In the genomic region with DNA sequence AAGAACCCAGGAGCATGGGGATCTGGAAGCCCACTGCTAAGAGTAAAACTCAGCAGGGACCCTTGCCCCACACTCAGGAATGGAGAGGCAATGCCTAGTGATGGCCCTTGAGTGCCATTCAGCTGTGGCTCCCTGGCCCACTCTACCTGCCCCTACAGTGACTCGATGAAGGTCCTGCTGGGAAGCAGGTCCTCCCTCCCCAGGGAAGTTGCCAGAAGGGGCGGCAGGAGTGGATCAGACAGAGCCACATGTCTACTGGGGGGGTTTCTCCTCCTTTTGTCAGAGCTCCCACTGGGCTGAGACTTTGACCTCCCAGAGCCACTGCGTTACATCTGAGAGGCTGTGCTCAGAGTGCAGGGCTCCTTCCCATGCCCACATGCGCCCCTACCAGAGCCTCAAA, we compare ENCODE assay signal across 8 cellular contexts. TPM values are rescaled to one million over a fixed set of nuclear protein-coding genes. Genes with fewer than 3 reads are reported as not detected.
DNase-seq lines count a peak whose midpoint lies in the region; ATAC-seq and TF ChIP-seq lines count a peak whose summit lies in the region.

No MANE protein-coding gene starts in this region.

- no peak for TF ChIP-seq POLR2A in transverse colon (IDR thresholded peaks at IDR 0.05)

- H3K27me3 ChIP-seq in transverse colon: no peaks in the 10 kb centered on the region

- peak overlapping the region in 1 of 4 donors; percentile 70 for H3K4me3 ChIP-seq in transverse colon

- H3K9me3 Mint-ChIP-seq in activated naive CD4-positive, alpha-beta T cell treated with anti-CD3 and anti-CD28 coated beads, Interleukin-2, amount 50 U/mL, for 24 hours: no peaks in the 10 kb centered on the region
- H3K9me3 Mint-ChIP-seq in activated naive CD8-positive, alpha-beta T cell treated with anti-CD3 and anti-CD28 coated beads, Interleukin-2, amount 10 ng/mL, durations not matched to agents 7 days and 5 days: no peaks in the 10 kb centered on the region
- H3K9me3 Mint-ChIP-seq in memory B cell: no peaks in the 10 kb centered on the region

- H3K36me3 Mint-ChIP-seq in activated naive CD4-positive, alpha-beta T cell treated with anti-CD3 and anti-CD28 coated beads, Interleukin-2, amount 50 U/mL, for 24 hours: no peaks in the 10 kb centered on the region
- H3K36me3 Mint-ChIP-seq in activated naive CD8-positive, alpha-beta T cell treated with anti-CD3 and anti-CD28 coated beads, Interleukin-2, amount 10 ng/mL, durations not matched to agents 7 days and 5 days: peaks cover 2% of the 10 kb centered on the region
- H3K36me3 Mint-ChIP-seq in memory B cell: peaks cover 4% of the 10 kb centered on the region

- H3K27ac Mint-ChIP-seq in activated naive CD4-positive, alpha-beta T cell treated with anti-CD3 and anti-CD28 coated beads, Interleukin-2, amount 50 U/mL, for 24 hours: no peak overlapping the region
- H3K27ac Mint-ChIP-seq in activated naive CD8-positive, alpha-beta T cell treated with anti-CD3 and anti-CD28 coated beads, Interleukin-2, amount 10 ng/mL, durations not matched to agents 7 days and 5 days: peak overlapping the region; percentile 89
- H3K27ac Mint-ChIP-seq in memory B cell: no peak overlapping the region

- H3K4me1 ChIP-seq in transverse colon: peaks cover 8 to 27% (median 13%) of the 10 kb centered on the region in 4 donors

- H3K36me3 ChIP-seq in transverse colon: no peaks in the 10 kb centered on the region

- intact Hi-C loops in transverse colon (cut with DNase I; ENCODE audit: low total_unique reads): no loop called here

- no peaks in the 10 kb centered on the region for H3K27me3 Mint-ChIP-seq in activated naive CD4-positive, alpha-beta T cell treated with anti-CD3 and anti-CD28 coated beads, Interleukin-2, amount 50 U/mL, for 24 hours
- no peaks in the 10 kb centered on the region for H3K27me3 Mint-ChIP-seq in activated naive CD8-positive, alpha-beta T cell treated with anti-CD3 and anti-CD28 coated beads, Interleukin-2, amount 10 ng/mL, durations not matched to agents 7 days and 5 days
- no peaks in the 10 kb centered on the region for H3K27me3 Mint-ChIP-seq in memory B cell

- ATAC-seq in activated naive CD8-positive, alpha-beta T cell treated with anti-CD3 and anti-CD28 coated beads, Interleukin-2, amount 10 ng/mL, durations not matched to agents 7 days and 5 days (ENCODE audit: low read depth): no peak
- ATAC-seq in memory B cell (ENCODE audit: low read depth): no peak

- no peak for DNase-seq in activated naive CD4-positive, alpha-beta T cell treated with Interleukin-2 at 50 U/mL for 16 hours
- no peak for DNase-seq in activated naive CD8-positive, alpha-beta T cell treated with anti-CD3 and anti-CD28 coated beads, Interleukin-2, amount 10 ng/mL, durations not matched to agents 7 days and 5 days
- DNase-seq in memory B cell (ENCODE audit: low spot score in 2 of 2): no peak
- DNase-seq in transverse colon: no peak
- DNase-seq in NCI-H526 (lab: John Stamatoyannopoulos, UW): no peak
- no peak for DNase-seq in foreskin melanocyte
- no peak for DNase-seq in MV-4-11 (lab: John Stamatoyannopoulos, UW)

- peaks cover 20% of the 10 kb centered on the region for H3K4me1 Mint-ChIP-seq in activated naive CD4-positive, alpha-beta T cell treated with anti-CD3 and anti-CD28 coated beads, Interleukin-2, amount 50 U/mL, for 24 hours
- peaks cover 6% of the 10 kb centered on the region for H3K4me1 Mint-ChIP-seq in activated naive CD8-positive, alpha-beta T cell treated with anti-CD3 and anti-CD28 coated beads, Interleukin-2, amount 10 ng/mL, durations not matched to agents 7 days and 5 days
- H3K4me1 Mint-ChIP-seq in memory B cell: peaks cover 8% of the 10 kb centered on the region

- WGBS in transverse colon (ENCODE audit: low coverage in 1 of 2), 2 donors: 93% methylated on average over 4 of the region's 4 CpGs; no CpG with 5 or more reads in 1 of the 2 donors

- no peak for TF ChIP-seq EP300 in transverse colon (IDR thresholded peaks at IDR 0.05; ENCODE audit: low read depth)

- in situ Hi-C loops in transverse colon (cut with MboI; ENCODE audit: low pct_ligation_motif_present in 1 of 4, low pct_unique_long_range_greater_than_20kb in 1 of 4, low sequenced_read_pairs in 3 of 4): no loop called here

- no peak for TF ChIP-seq CTCF in transverse colon (IDR thresholded peaks at IDR 0.05)

- peak overlapping the region; percentile 89 for H3K4me3 Mint-ChIP-seq in activated naive CD4-positive, alpha-beta T cell treated with anti-CD3 and anti-CD28 coated beads, Interleukin-2, amount 50 U/mL, for 24 hours
- peak overlapping the region; percentile 87 for H3K4me3 Mint-ChIP-seq in activated naive CD8-positive, alpha-beta T cell treated with anti-CD3 and anti-CD28 coated beads, Interleukin-2, amount 10 ng/mL, durations not matched to agents 7 days and 5 days
- peak overlapping the region; percentile 90 for H3K4me3 Mint-ChIP-seq in memory B cell

- H3K9me3 ChIP-seq in transverse colon: no peaks in the 10 kb centered on the region

- peak overlapping the region; percentile 93 to 99 (median 96) for H3K27ac ChIP-seq in transverse colon

- POLR2A ChIA-PET in activated naive CD8-positive, alpha-beta T cell treated with anti-CD3 and anti-CD28 coated beads, Interleukin-2, amount 10 ng/mL, durations not matched to agents 7 days and 5 days (lab: Charles Lee): interaction anchor here (0.7 to 3.3 kb wide), 12 partner anchors 9 to 522 kb away, joined by 3 to 32 read pairs (median 10); a partner anchor contains a TSS

RNA-seq across cellular contexts. Expression of a gene that starts 1.2 kb away (rescaled TPM):
- total RNA-seq in activated naive CD8-positive, alpha-beta T cell treated with anti-CD3 and anti-CD28 coated beads, Interleukin-2, amount 10 ng/mL, durations not matched to agents 7 days and 5 days: 10 to 100 TPM; 25.3 to 27.3 TPM
- 100 to 1,000 TPM in 1 of 4 donors, 10 to 100 TPM in 3; 26.7 to 117 (median 34.4) TPM for total RNA-seq in transverse colon

RNA-seq across cellular contexts. Expression of a gene that starts 2.8 kb away (rescaled TPM):
- 10 to 100 TPM; 43.8 to 45.3 TPM for total RNA-seq in activated naive CD8-positive, alpha-beta T cell treated with anti-CD3 and anti-CD28 coated beads, Interleukin-2, amount 10 ng/mL, durations not matched to agents 7 days and 5 days
- total RNA-seq in transverse colon: 10 to 100 TPM; 19.9 to 50.7 (median 42.7) TPM

RNA-seq across cellular contexts. Expression of a gene that starts 10.1 kb away (rescaled TPM):
- total RNA-seq in activated naive CD8-positive, alpha-beta T cell treated with anti-CD3 and anti-CD28 coated beads, Interleukin-2, amount 10 ng/mL, durations not matched to agents 7 days and 5 days: 10 to 100 TPM; 32.2 to 34.8 TPM
- total RNA-seq in transverse colon: 10 to 100 TPM in 2 of 4 donors, 1 to 10 TPM in 1, not detected in 1; 3.0 to 28.4 (median 23.3) TPM

RNA-seq across cellular contexts. Expression of a gene that starts 26.9 kb away (rescaled TPM):
- 10 to 100 TPM; 42.3 to 45.4 TPM for total RNA-seq in activated naive CD8-positive, alpha-beta T cell treated with anti-CD3 and anti-CD28 coated beads, Interleukin-2, amount 10 ng/mL, durations not matched to agents 7 days and 5 days
- 100 to 1,000 TPM in 1 of 4 donors, 10 to 100 TPM in 3; 62.7 to 112 (median 72.5) TPM for total RNA-seq in transverse colon

RNA-seq across cellular contexts. Expression of a gene that starts 31.1 kb away (rescaled TPM):
- 10 to 100 TPM; 62.5 to 64.1 TPM for total RNA-seq in activated naive CD8-positive, alpha-beta T cell treated with anti-CD3 and anti-CD28 coated beads, Interleukin-2, amount 10 ng/mL, durations not matched to agents 7 days and 5 days
- 100 to 1,000 TPM in 1 of 4 donors, 10 to 100 TPM in 3; 17.3 to 128 (median 52.8) TPM for total RNA-seq in transverse colon
